Comparison of ENCODE assay signal across 1 cellular context in the genomic region with DNA sequence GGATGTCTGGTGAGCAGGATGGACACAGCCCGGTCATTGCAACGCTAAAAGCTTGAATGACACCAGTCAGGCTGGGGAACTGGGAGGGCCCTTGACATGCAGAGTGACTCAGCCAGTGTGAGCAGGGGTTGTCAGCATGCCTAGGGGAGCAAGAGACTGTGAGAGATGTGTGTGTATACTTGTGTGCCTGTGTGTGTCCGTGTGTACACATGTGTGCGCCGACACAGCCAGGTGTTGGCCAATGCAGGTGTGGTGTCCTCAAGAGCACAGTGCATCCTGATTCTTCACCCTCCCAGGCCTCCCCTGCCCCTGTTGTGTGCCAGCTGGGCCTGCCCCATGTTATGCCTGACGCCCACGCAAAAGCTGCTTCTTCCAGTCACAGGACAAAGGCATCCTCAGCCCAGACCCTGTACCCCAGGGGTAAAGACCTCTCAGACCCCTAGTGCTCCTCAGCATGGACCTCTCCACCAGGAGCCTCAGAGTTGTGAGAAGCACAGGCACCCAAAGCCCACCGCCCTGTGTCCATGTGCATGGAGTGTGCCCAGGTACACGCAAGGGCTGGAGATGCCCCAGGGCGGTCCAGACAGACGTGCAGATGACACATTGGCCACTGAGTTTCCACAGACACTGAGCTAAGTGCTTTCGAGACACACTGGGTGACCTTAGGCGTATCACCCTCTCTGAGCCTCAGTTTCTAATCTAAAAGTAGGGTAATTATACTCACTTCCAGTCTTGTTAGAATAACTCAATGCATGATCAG.
TF ChIP-seq lines count a peak whose summit lies in the region.

No MANE protein-coding gene starts in this region.

TF ChIP-seq in K562, 482 proteins besides CTCF, POLR2A, EP300 and RAD21 (continues in another document):
- TF ChIP-seq NR4A1 (CRISPR knock-in tag; IDR thresholded peaks at IDR 0.05) (no peak), NR4A1 (tag; IDR thresholded peaks at IDR 0.05) (peak; percentile 62; the same call in 1 of the 2 replicates), CHAMP1 (IDR thresholded peaks at IDR 0.05) (no peak), HDAC8 (tag; IDR thresholded peaks at IDR 0.05) (peak; percentile 77; the same call in 1 of the 2 replicates), CBFA2T3 (IDR thresholded peaks at IDR 0.05) (no peak), ARID1B (IDR thresholded peaks at IDR 0.05) (peak; percentile 9; the same call in 1 of the 2 replicates), CXXC5 (CRISPR knock-in tag; IDR thresholded peaks at IDR 0.05) (peak; percentile 36), CHCHD3 (CRISPR knock-in tag; IDR thresholded peaks at IDR 0.05) (no peak), ATF3 (IDR thresholded peaks at IDR 0.05) (peak; percentile 66), ATF3 (CRISPR knock-in tag; conservative IDR thresholded peaks at IDR 0.05) (no peak), HNRNPLL (IDR thresholded peaks at IDR 0.05; ENCODE audit: low read depth, low read length, poor library complexity, severe bottlenecking) (no peak), ZNF282 (CRISPR knock-in tag; IDR thresholded peaks at IDR 0.05) (no peak), ID3 (CRISPR knock-in tag; IDR thresholded peaks at IDR 0.05) (no peak), ID3 (tag; IDR thresholded peaks at IDR 0.05) (no peak), C11orf30 (IDR thresholded peaks at IDR 0.05; ENCODE audit: low read depth) (peak; percentile 21), GTF2F1 (IDR thresholded peaks at IDR 0.05; ENCODE audit: low read depth, low read length) (no peak), ZNF830 (CRISPR knock-in tag; IDR thresholded peaks at IDR 0.05) (peak; percentile 36; the same call in 1 of the 2 replicates), JUN (IDR thresholded peaks at IDR 0.05; ENCODE audit: borderline replicate concordance, low read depth, low read length) (peak; percentile 27; the same call in 1 of the 2 replicates), JUN (CRISPR knock-in tag; IDR thresholded peaks at IDR 0.05; ENCODE audit: borderline replicate concordance) (no peak), KDM5B (IDR thresholded peaks at IDR 0.05; ENCODE audit: insufficient replicate concordance, low read depth, low read length) (peak; percentile 37), NELFE (IDR thresholded peaks at IDR 0.05; ENCODE audit: insufficient read depth, insufficient read length) (no peak), ETV1 (tag; conservative IDR thresholded peaks at IDR 0.05; ENCODE audit: low read depth) (no peak), EGR1 (conservative IDR thresholded peaks at IDR 0.05) (peak; percentile 86), RBFOX2 (IDR thresholded peaks at IDR 0.05; ENCODE audit: low read depth, low read length) (peak; percentile 61), MYC (IDR thresholded peaks at IDR 0.05; ENCODE audit: low read depth, low read length) (no peak), MYC (CRISPR knock-in tag; IDR thresholded peaks at IDR 0.05; ENCODE audit: borderline replicate concordance, low read depth) (no peak), ZNF551 (CRISPR knock-in tag; IDR thresholded peaks at IDR 0.05) (no peak), ZNF174 (CRISPR knock-in tag; IDR thresholded peaks at IDR 0.05) (no peak)
- TF ChIP-seq, protein P1, sequence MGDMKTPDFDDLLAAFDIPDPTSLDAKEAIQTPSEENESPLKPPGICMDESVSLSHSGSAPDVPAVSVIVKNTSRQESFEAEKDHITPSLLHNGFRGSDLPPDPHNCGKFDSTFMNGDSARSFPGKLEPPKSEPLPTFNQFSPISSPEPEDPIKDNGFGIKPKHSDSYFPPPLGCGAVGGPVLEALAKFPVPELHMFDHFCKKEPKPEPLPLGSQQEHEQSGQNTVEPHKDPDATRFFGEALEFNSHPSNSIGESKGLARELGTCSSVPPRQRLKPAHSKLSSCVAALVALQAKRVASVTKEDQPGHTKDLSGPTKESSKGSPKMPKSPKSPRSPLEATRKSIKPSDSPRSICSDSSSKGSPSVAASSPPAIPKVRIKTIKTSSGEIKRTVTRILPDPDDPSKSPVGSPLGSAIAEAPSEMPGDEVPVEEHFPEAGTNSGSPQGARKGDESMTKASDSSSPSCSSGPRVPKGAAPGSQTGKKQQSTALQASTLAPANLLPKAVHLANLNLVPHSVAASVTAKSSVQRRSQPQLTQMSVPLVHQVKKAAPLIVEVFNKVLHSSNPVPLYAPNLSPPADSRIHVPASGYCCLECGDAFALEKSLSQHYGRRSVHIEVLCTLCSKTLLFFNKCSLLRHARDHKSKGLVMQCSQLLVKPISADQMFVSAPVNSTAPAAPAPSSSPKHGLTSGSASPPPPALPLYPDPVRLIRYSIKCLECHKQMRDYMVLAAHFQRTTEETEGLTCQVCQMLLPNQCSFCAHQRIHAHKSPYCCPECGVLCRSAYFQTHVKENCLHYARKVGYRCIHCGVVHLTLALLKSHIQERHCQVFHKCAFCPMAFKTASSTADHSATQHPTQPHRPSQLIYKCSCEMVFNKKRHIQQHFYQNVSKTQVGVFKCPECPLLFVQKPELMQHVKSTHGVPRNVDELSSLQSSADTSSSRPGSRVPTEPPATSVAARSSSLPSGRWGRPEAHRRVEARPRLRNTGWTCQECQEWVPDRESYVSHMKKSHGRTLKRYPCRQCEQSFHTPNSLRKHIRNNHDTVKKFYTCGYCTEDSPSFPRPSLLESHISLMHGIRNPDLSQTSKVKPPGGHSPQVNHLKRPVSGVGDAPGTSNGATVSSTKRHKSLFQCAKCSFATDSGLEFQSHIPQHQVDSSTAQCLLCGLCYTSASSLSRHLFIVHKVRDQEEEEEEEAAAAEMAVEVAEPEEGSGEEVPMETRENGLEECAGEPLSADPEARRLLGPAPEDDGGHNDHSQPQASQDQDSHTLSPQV (IDR thresholded peaks at IDR 0.05): peak; percentile 94
- TF ChIP-seq, protein P2, sequence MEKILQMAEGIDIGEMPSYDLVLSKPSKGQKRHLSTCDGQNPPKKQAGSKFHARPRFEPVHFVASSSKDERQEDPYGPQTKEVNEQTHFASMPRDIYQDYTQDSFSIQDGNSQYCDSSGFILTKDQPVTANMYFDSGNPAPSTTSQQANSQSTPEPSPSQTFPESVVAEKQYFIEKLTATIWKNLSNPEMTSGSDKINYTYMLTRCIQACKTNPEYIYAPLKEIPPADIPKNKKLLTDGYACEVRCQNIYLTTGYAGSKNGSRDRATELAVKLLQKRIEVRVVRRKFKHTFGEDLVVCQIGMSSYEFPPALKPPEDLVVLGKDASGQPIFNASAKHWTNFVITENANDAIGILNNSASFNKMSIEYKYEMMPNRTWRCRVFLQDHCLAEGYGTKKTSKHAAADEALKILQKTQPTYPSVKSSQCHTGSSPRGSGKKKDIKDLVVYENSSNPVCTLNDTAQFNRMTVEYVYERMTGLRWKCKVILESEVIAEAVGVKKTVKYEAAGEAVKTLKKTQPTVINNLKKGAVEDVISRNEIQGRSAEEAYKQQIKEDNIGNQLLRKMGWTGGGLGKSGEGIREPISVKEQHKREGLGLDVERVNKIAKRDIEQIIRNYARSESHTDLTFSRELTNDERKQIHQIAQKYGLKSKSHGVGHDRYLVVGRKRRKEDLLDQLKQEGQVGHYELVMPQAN (IDR thresholded peaks at IDR 0.05; ENCODE audit: borderline replicate concordance): no peak
- TF ChIP-seq, protein P3, sequence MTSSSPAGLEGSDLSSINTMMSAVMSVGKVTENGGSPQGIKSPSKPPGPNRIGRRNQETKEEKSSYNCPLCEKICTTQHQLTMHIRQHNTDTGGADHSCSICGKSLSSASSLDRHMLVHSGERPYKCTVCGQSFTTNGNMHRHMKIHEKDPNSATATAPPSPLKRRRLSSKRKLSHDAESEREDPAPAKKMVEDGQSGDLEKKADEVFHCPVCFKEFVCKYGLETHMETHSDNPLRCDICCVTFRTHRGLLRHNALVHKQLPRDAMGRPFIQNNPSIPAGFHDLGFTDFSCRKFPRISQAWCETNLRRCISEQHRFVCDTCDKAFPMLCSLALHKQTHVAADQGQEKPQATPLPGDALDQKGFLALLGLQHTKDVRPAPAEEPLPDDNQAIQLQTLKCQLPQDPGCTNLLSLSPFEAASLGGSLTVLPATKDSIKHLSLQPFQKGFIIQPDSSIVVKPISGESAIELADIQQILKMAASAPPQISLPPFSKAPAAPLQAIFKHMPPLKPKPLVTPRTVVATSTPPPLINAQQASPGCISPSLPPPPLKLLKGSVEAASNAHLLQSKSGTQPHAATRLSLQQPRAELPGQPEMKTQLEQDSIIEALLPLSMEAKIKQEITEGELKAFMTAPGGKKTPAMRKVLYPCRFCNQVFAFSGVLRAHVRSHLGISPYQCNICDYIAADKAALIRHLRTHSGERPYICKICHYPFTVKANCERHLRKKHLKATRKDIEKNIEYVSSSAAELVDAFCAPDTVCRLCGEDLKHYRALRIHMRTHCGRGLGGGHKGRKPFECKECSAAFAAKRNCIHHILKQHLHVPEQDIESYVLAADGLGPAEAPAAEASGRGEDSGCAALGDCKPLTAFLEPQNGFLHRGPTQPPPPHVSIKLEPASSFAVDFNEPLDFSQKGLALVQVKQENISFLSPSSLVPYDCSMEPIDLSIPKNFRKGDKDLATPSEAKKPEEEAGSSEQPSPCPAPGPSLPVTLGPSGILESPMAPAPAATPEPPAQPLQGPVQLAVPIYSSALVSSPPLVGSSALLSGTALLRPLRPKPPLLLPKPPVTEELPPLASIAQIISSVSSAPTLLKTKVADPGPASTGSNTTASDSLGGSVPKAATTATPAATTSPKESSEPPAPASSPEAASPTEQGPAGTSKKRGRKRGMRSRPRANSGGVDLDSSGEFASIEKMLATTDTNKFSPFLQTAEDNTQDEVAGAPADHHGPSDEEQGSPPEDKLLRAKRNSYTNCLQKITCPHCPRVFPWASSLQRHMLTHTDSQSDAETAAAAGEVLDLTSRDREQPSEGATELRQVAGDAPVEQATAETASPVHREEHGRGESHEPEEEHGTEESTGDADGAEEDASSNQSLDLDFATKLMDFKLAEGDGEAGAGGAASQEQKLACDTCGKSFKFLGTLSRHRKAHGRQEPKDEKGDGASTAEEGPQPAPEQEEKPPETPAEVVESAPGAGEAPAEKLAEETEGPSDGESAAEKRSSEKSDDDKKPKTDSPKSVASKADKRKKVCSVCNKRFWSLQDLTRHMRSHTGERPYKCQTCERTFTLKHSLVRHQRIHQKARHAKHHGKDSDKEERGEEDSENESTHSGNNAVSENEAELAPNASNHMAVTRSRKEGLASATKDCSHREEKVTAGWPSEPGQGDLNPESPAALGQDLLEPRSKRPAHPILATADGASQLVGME (CRISPR knock-in tag; IDR thresholded peaks at IDR 0.05): no peak
